Comparison of ENCODE assay signal across 17 cellular contexts in genomic region chr12:19561411-19561961, GRCh38.
"Had no signal": no experiment of that assay in that cellular context is flagged by ENCODE, and none has a peak within 500 bp of the region (broad histone marks: within the 10 kb centered on the region; RNA-seq: fewer than 3 reads in every experiment).

No MANE protein-coding gene starts in this region.

- H3K27me3 Mint-ChIP-seq: activated naive CD4-positive, alpha-beta T cell treated with anti-CD3 and anti-CD28 coated beads, Interleukin-2, amount 50 U/mL, for 24 hours; central memory CD8-positive, alpha-beta T cell had no signal

- H3K27ac Mint-ChIP-seq: activated naive CD4-positive, alpha-beta T cell treated with anti-CD3 and anti-CD28 coated beads, Interleukin-2, amount 50 U/mL, for 24 hours; T-helper 2 cell treated with Interferon-gamma antibody and Interleukin-4, amounts not matched to agents 5 μg/mL and 100 μg/mL, for 36 hours had no signal

- H3K27ac ChIP-seq: adrenal gland, heart right ventricle, sigmoid colon, tibial nerve, vagina had no signal

- DNase-seq: activated CD4-positive, alpha-beta T cell treated with anti-CD3 and anti-CD28 coated beads, Interleukin-2, amount 50 U/mL, for 1 hour; activated effector memory CD4-positive, alpha-beta T cell treated with Interleukin-2 at 50 U/mL for 16 hours; activated T-cell treated with anti-CD3 and anti-CD28 coated beads, Interleukin-2, amount 50 U/mL, for 1 hour; adrenal gland; effector CD8-positive, alpha-beta T cell; heart right ventricle; sigmoid colon; stimulated activated CD4-positive, alpha-beta T cell treated with anti-CD3 and anti-CD28 coated beads, Interleukin-4, amount 100 ng/mL, for 1 hour; stimulated activated naive CD4-positive, alpha-beta T cell treated with Interleukin-2 at 50 U/mL for 16 hours; substantia nigra had no signal

- ATAC-seq: activated CD4-positive, CD25-positive, alpha-beta regulatory T cell treated with anti-CD3 and anti-CD28 coated beads, Interleukin-2, amount 50 U/mL, for 24 hours; heart right ventricle had no signal

- H3K4me1 Mint-ChIP-seq: neural crest cell had no signal

- H3K4me3 ChIP-seq: adrenal gland, heart right ventricle, sigmoid colon, tibial nerve, vagina had no signal

- H3K4me3 Mint-ChIP-seq: activated naive CD4-positive, alpha-beta T cell treated with anti-CD3 and anti-CD28 coated beads, Interleukin-2, amount 50 U/mL, for 24 hours; central memory CD8-positive, alpha-beta T cell; neural crest cell; T-helper 2 cell treated with Interferon-gamma antibody and Interleukin-4, amounts not matched to agents 5 μg/mL and 100 μg/mL, for 36 hours had no signal

- H3K4me1 ChIP-seq: adrenal gland, heart right ventricle, sigmoid colon, tibial nerve, vagina had no signal

- H3K9me3 ChIP-seq: sigmoid colon, tibial nerve, vagina had no signal

- H3K9me3 Mint-ChIP-seq: central memory CD8-positive, alpha-beta T cell had no signal

- H3K36me3 ChIP-seq: adrenal gland, heart right ventricle, sigmoid colon, tibial nerve, vagina had no signal

- H3K27me3 ChIP-seq: adrenal gland, heart right ventricle, sigmoid colon, tibial nerve, vagina had no signal
